Comparison of ENCODE assay signal across 1 cellular context in genomic region chr11:58165504-58166106, GRCh38.
A peak's percentile ranks its signal among the peaks of the same experiment; 100 is the strongest.
TF ChIP-seq lines count a peak whose summit lies in the region.

No MANE protein-coding gene starts in this region.

TF ChIP-seq in HepG2, 621 proteins besides CTCF, POLR2A, EP300 and RAD21 (continued from another document and continues in another):
- peak; percentile 60; the same call in 1 of the 2 replicates for TF ChIP-seq ZNF281 (CRISPR knock-in tag; IDR thresholded peaks at IDR 0.05; ENCODE audit: borderline replicate concordance)
- TF ChIP-seq ZNF34 (CRISPR knock-in tag; IDR thresholded peaks at IDR 0.05; ENCODE audit: borderline replicate concordance): no peak
- peak; percentile 50; the same call in 1 of the 2 replicates for TF ChIP-seq MYPOP (CRISPR knock-in tag; IDR thresholded peaks at IDR 0.05)
- peak; percentile 70; the same call in 1 of the 2 replicates for TF ChIP-seq ZBTB7B (CRISPR knock-in tag; IDR thresholded peaks at IDR 0.05)
- TF ChIP-seq ONECUT2 (CRISPR knock-in tag; IDR thresholded peaks at IDR 0.05): peak; percentile 89
- TF ChIP-seq ZNF274 (CRISPR knock-in tag; IDR thresholded peaks at IDR 0.05): no peak
- 0 out of 2 replicates have a peak, but pooled peaks have one; percentile 34 for TF ChIP-seq SATB2 (CRISPR knock-in tag; IDR thresholded peaks at IDR 0.05)
- TF ChIP-seq ZNF331 (CRISPR knock-in tag; IDR thresholded peaks at IDR 0.05): peak; percentile 81
- TF ChIP-seq ZNF841 (CRISPR knock-in tag; IDR thresholded peaks at IDR 0.05; ENCODE audit: borderline replicate concordance): no peak
- no peak for TF ChIP-seq NONO (IDR thresholded peaks at IDR 0.05)
- TF ChIP-seq NONO (CRISPR knock-in tag; conservative IDR thresholded peaks at IDR 0.05): peak; percentile 82
- peak; percentile 80; the same call in 1 of the 2 replicates for TF ChIP-seq ZNF556 (CRISPR knock-in tag; IDR thresholded peaks at IDR 0.05; ENCODE audit: borderline replicate concordance)
- TF ChIP-seq SOX13 (IDR thresholded peaks at IDR 0.05): peak; percentile 64; the same call in 1 of the 2 replicates
- peak in 1 of 2 experiments; percentile 92; a peak in 2 of 4 replicates for TF ChIP-seq SOX13 (CRISPR knock-in tag; conservative IDR thresholded peaks at IDR 0.05 in 1 of 2, IDR thresholded peaks at IDR 0.05 in 1 of 2)
- TF ChIP-seq TBL1XR1 (IDR thresholded peaks at IDR 0.05; ENCODE audit: borderline replicate concordance, low read length, partially characterized antibody): no peak
- TF ChIP-seq ATM (IDR thresholded peaks at IDR 0.05; ENCODE audit: borderline replicate concordance): no peak
- TF ChIP-seq ZSCAN5A (CRISPR knock-in tag; IDR thresholded peaks at IDR 0.05; ENCODE audit: borderline replicate concordance): peak; percentile 90; the same call in 1 of the 2 replicates
- no peak for TF ChIP-seq ZNF407 (CRISPR knock-in tag; IDR thresholded peaks at IDR 0.05; ENCODE audit: not compliant biosample characterization)
- TF ChIP-seq FOXP1 (IDR thresholded peaks at IDR 0.05): no peak
- peak; percentile 92 for TF ChIP-seq FOXP1 (CRISPR knock-in tag; IDR thresholded peaks at IDR 0.05)
- TF ChIP-seq TFDP2 (CRISPR knock-in tag; IDR thresholded peaks at IDR 0.05): peak; percentile 78
- 0 out of 2 replicates have a peak, but pooled peaks have one; percentile 36 for TF ChIP-seq ZMYM3 (CRISPR knock-in tag; IDR thresholded peaks at IDR 0.05)
- peak; percentile 72; the same call in 1 of the 2 replicates for TF ChIP-seq SMAD3 (CRISPR knock-in tag; IDR thresholded peaks at IDR 0.05)
- peak; percentile 94; the same call in 1 of the 2 replicates for TF ChIP-seq FOXJ3 (CRISPR knock-in tag; IDR thresholded peaks at IDR 0.05; ENCODE audit: borderline replicate concordance)
- peak; percentile 43; the same call in 1 of the 2 replicates for TF ChIP-seq ARID4A (CRISPR knock-in tag; IDR thresholded peaks at IDR 0.05; ENCODE audit: borderline replicate concordance)
- peak; percentile 49; the same call in 1 of the 2 replicates for TF ChIP-seq KAT8 (CRISPR knock-in tag; IDR thresholded peaks at IDR 0.05)
- peak; percentile 59 for TF ChIP-seq ATF1 (CRISPR knock-in tag; IDR thresholded peaks at IDR 0.05)
- TF ChIP-seq ZNF788 (CRISPR knock-in tag; IDR thresholded peaks at IDR 0.05; ENCODE audit: borderline replicate concordance): peak; percentile 60; the same call in 1 of the 2 replicates
- peak; percentile 41; the same call in 1 of the 2 replicates for TF ChIP-seq IKZF5 (CRISPR knock-in tag; IDR thresholded peaks at IDR 0.05)
- TF ChIP-seq SMYD3 (CRISPR knock-in tag; IDR thresholded peaks at IDR 0.05): 0 out of 2 replicates have a peak, but pooled peaks have one; percentile 54
- TF ChIP-seq HMG20A (CRISPR knock-in tag; IDR thresholded peaks at IDR 0.05; ENCODE audit: borderline replicate concordance): peak; percentile 93
- TF ChIP-seq ZBTB39 (CRISPR knock-in tag; IDR thresholded peaks at IDR 0.05): peak; percentile 99
- TF ChIP-seq ZNF572 (CRISPR knock-in tag; IDR thresholded peaks at IDR 0.05): no peak
- 0 out of 2 replicates have a peak, but pooled peaks have one; percentile 15 for TF ChIP-seq ATF3 (CRISPR knock-in tag; IDR thresholded peaks at IDR 0.05)
